ENCODE assay signal across 35 cellular contexts in the genomic region with DNA sequence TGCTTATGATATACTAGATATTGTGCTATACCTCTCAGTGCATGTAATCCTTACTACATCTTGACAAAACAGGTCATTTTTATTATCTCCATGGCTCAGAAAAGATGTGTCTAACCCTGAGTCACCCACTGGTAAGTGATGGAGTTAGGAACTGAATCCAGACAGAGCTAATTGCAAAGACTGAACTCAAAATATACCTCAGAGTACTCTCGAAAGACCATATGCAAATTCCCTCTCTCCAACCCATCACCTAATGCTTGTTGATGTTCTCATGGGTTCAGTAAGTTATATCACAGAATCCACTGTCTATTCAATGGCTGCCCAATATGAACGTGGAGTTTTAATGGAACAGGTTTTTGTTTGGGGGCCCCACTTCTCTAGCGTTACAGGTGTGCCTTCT.
"Had no signal": no experiment of that assay in that cellular context is flagged by ENCODE, and none has a peak within 500 bp of the region (broad histone marks: within the 10 kb centered on the region; RNA-seq: fewer than 3 reads in every experiment).

No MANE protein-coding gene starts in this region.

- DNase-seq: Kasumi-1, KG1, MG63, MM.1S, MV-4-11, NCI-H1048, NCI-H1092, NCI-H1092 treated with DMSO at 0.1 percent for 48 hours, NCI-H1105, NCI-H1105 treated with DMSO at 0.1 percent for 48 hours, NCI-H1417, NCI-H1417 treated with DMSO at 0.1 percent for 48 hours, NCI-H1436, NCI-H1436 treated with DMSO at 0.1 percent for 48 hours, NCI-H146, NCI-H1694, NCI-H1694 treated with DMSO at 0.1 percent for 48 hours, NCI-H187, NCI-H187 treated with DMSO at 0.1 percent for 48 hours, NCI-H1930, NCI-H2029, NCI-H2029 treated with DMSO at 0.1 percent for 48 hours, NCI-H2081, NCI-H2081 treated with DMSO at 0.1 percent for 48 hours, NCI-H2107, NCI-H2171, NCI-H2171 treated with DMSO at 0.1 percent for 48 hours, NCI-H2227 treated with DMSO at 0.1 percent for 48 hours, NCI-H226, NCI-H345, NCI-H446, NCI-H446 treated with DMSO at 0.1 percent for 48 hours, NCI-H510A, NCI-H510A treated with DMSO at 0.1 percent for 48 hours had no signal

- H3K4me2 ChIP-seq: KMS-11 had no signal

- H3K4me3 ChIP-seq: MG63 had no signal

- H3K9ac ChIP-seq: KMS-11 had no signal

- H3K9me3 ChIP-seq: MG63 had no signal

- H3K27ac ChIP-seq: KMS-11 had no signal

- H3K36me3 ChIP-seq: MG63 had no signal

- H3K27me3 ChIP-seq: MG63 had no signal
